8 cellular contexts compared by ENCODE assay signal in genomic region chr14:91872011-91872476, GRCh38. TPM values are rescaled to one million over a fixed set of nuclear protein-coding genes. Genes with fewer than 3 reads are reported as not detected.
A peak's percentile ranks its signal among the peaks of the same experiment; 100 is the strongest.
DNase-seq lines count a peak whose midpoint lies in the region; ATAC-seq and TF ChIP-seq lines count a peak whose summit lies in the region.

No MANE protein-coding gene starts in this region.

- H3K9me3 Mint-ChIP-seq in activated B cell treated with CpG ODN at 0.5 μM for 24 hours (no peaks in the 10 kb centered on the region), glutamatergic neuron (ENCODE audit: unreplicated experiment) (peaks cover 3% of the 10 kb centered on the region)

- peaks cover 80% of the 10 kb centered on the region for H3K4me1 ChIP-seq in thymus (ENCODE audit: control insufficient read depth, insufficient read depth, low read length)

- intact Hi-C loops in activated B cell treated with CpG ODN at 0.5 μM for 24 hours (cut with micrococcal nuclease) = loop anchor here (1.0 to 5.0 kb wide), 3 partner anchors 29 to 55 kb away; no protein-coding TSS in a partner anchor

- 59% methylated on average over 3 of the region's 3 CpGs for WGBS in thymus

- H3K4me1 Mint-ChIP-seq in activated B cell treated with CpG ODN at 0.5 μM for 24 hours (peaks cover 53% of the 10 kb centered on the region), glutamatergic neuron (ENCODE audit: low read depth, unreplicated experiment) (peaks cover 4% of the 10 kb centered on the region)

- H3K27me3 ChIP-seq in thymus (ENCODE audit: control insufficient read depth, insufficient read depth) = no peaks in the 10 kb centered on the region

- peaks cover 1% of the 10 kb centered on the region for H3K9me3 ChIP-seq in thymus (ENCODE audit: control insufficient read depth)

- peak; percentile 22 for DNase-seq in activated B cell treated with CpG ODN at 0.5 μM for 24 hours
- DNase-seq in glutamatergic neuron = peak; percentile 32
- DNase-seq in NCI-H1417 (lab: John Stamatoyannopoulos, UW) = no peak
- DNase-seq in NCI-H1694 treated with DMSO at 0.1 percent for 48 hours (lab: John Stamatoyannopoulos, UW) = no peak
- DNase-seq in NCI-H1694 (lab: John Stamatoyannopoulos, UW) = no peak

- peak; percentile 64 for ATAC-seq in GM18907 (IDR thresholded peaks at IDR 0.05; ENCODE audit: unreplicated experiment)
- ATAC-seq in HG03045 (IDR thresholded peaks at IDR 0.05; ENCODE audit: unreplicated experiment) = peak; percentile 40
- peak; percentile 77 for ATAC-seq in activated B cell treated with CpG ODN at 0.5 μM for 24 hours (ENCODE audit: low read depth)

- CTCF ChIA-PET in activated B cell treated with CpG ODN at 0.5 μM for 24 hours (lab: Charles Lee) = no interaction called here

- H3K27ac Mint-ChIP-seq in activated B cell treated with CpG ODN at 0.5 μM for 24 hours (peak overlapping the region; percentile 68), glutamatergic neuron (ENCODE audit: unreplicated experiment) (no peak overlapping the region)

- H3K4me3 Mint-ChIP-seq in activated B cell treated with CpG ODN at 0.5 μM for 24 hours (no peak overlapping the region), glutamatergic neuron (ENCODE audit: unreplicated experiment) (no peak overlapping the region)

- no peak for TF ChIP-seq CTCF in activated B cell treated with CpG ODN at 0.5 μM for 24 hours (IDR thresholded peaks at IDR 0.05)
- no peak for TF ChIP-seq CTCF in glutamatergic neuron (IDR thresholded peaks at IDR 0.05; ENCODE audit: partially characterized antibody, unreplicated experiment)

- H3K36me3 ChIP-seq in thymus (ENCODE audit: control insufficient read depth, insufficient read depth) = peaks cover 8% of the 10 kb centered on the region

- no peaks in the 10 kb centered on the region for H3K27me3 Mint-ChIP-seq in activated B cell treated with CpG ODN at 0.5 μM for 24 hours
- H3K27me3 Mint-ChIP-seq in glutamatergic neuron (ENCODE audit: unreplicated experiment) = peaks cover 2% of the 10 kb centered on the region

- peak overlapping the region; percentile 68 for H3K4me3 ChIP-seq in thymus (ENCODE audit: low read length)

- H3K27ac ChIP-seq in thymus (ENCODE audit: low read depth) = peak overlapping the region; percentile 99

- H3K36me3 Mint-ChIP-seq in activated B cell treated with CpG ODN at 0.5 μM for 24 hours (ENCODE audit: low read depth) = no peaks in the 10 kb centered on the region
- no peaks in the 10 kb centered on the region for H3K36me3 Mint-ChIP-seq in glutamatergic neuron (ENCODE audit: unreplicated experiment)

- POLR2A ChIA-PET in activated B cell treated with CpG ODN at 0.5 μM for 24 hours (lab: Charles Lee) = interaction anchor here (1.5 kb wide), 1 partner anchor 362 kb away, joined by 5 read pairs; the partner anchor contains the start of gene PPP4R3A

RNA-seq across cellular contexts. Expression of gene TC2N, which starts 4.7 kb away (rescaled TPM):
- total RNA-seq in activated B cell treated with CpG ODN at 0.5 μM for 24 hours (9.4 and 12.1 TPM in 2 replicates), glutamatergic neuron (ENCODE audit: unreplicated experiment) (2.5 TPM)
- polyA plus RNA-seq in thymus = 23.9 TPM

Comparison
In these comparisons a context has a peak if more than half of its experiments do, and no peak if none do; other contexts are left out.
1. DNase-seq: peak in activated B cell treated with CpG ODN at 0.5 μM for 24 hours (single experiment) and glutamatergic neuron (single experiment); none in NCI-H1417 (0 of 3), NCI-H1694 treated with DMSO at 0.1 percent for 48 hours (single experiment) and NCI-H1694 (single experiment).
2. Peak in every context shown above with its lines, with median percentiles within 50 percentile points of each other: ATAC-seq.